Comparison of ENCODE assay signal across 8 cellular contexts in genomic region chr11:43311791-43312607, GRCh38. TPM values are rescaled to one million over a fixed set of nuclear protein-coding genes. Genes with fewer than 3 reads are reported as not detected.
A peak's percentile ranks its signal among the peaks of the same experiment; 100 is the strongest.
DNase-seq lines count a peak whose midpoint lies in the region; ATAC-seq and TF ChIP-seq lines count a peak whose summit lies in the region.

Gene API5, plus strand, starts transcription at chr11:43311996. Its CDS starts 132 bp downstream, at chr11:43312128.

- intact Hi-C loops in breast epithelium (cut with DNase I; ENCODE audit: low total_unique reads), result no loop called here

- DNase-seq in AG08395 (ENCODE audit: low spot score), result peak; percentile 92
- DNase-seq in NCI-H2196 treated with DMSO at 0.1 percent for 48 hours (lab: John Stamatoyannopoulos, UW; ENCODE audit: unreplicated experiment), result peak; percentile 89
- DNase-seq in breast epithelium (ENCODE audit: low spot score in 2 of 2), result peak; percentile 77 to 90

- H3K9ac ChIP-seq in iPS-20b (ENCODE audit: low read depth, low read length), result peak within 1 kb of the TSS; percentile 99

- H3K4me1 ChIP-seq in breast epithelium (peaks cover 0 to 6% of the 10 kb centered on the region in 2 donors), iPS-20b (ENCODE audit: insufficient read depth, low read length) (peaks cover 4% of the 10 kb centered on the region; the same call in 1 of the 2 replicates)

- no peaks in the 10 kb centered on the region for H3K27me3 ChIP-seq in breast epithelium
- H3K27me3 ChIP-seq in iPS-20b (ENCODE audit: insufficient read depth, low read length), result no peaks in the 10 kb centered on the region

- H3K27ac ChIP-seq in VCaP, result peak within 1 kb of the TSS; percentile 82
- H3K27ac ChIP-seq in breast epithelium, result peak within 1 kb of the TSS; percentile 81 to 84
- no peak within 1 kb of the TSS for H3K27ac ChIP-seq in iPS-20b (ENCODE audit: low read length)
- peak within 1 kb of the TSS; percentile 52 to 94 (median 86) for H3K27ac ChIP-seq in skin epidermis

- H3K9me3 ChIP-seq in breast epithelium (no peaks in the 10 kb centered on the region), iPS-20b (ENCODE audit: insufficient read depth, low read depth, low read length) (no peaks in the 10 kb centered on the region)

- H3K4me3 ChIP-seq in breast epithelium (peak within 1 kb of the TSS; percentile 73 to 92 (median 77)), iPS-20b (ENCODE audit: low read length) (peak within 1 kb of the TSS; percentile 100), skin epidermis (peak within 1 kb of the TSS; percentile 65 to 98 (median 87))

- H3K36me3 ChIP-seq in breast epithelium, result no peaks in the 10 kb centered on the region
- peaks cover 6% of the 10 kb centered on the region; the same call in 1 of the 2 replicates for H3K36me3 ChIP-seq in iPS-20b (ENCODE audit: insufficient read depth, low read depth, low read length)

- ATAC-seq in GM18873 (IDR thresholded peaks at IDR 0.05; ENCODE audit: low FRiP score, unreplicated experiment), result peak; percentile 98
- ATAC-seq in HG03139 (IDR thresholded peaks at IDR 0.05; ENCODE audit: unreplicated experiment), result peak; percentile 98

- peak; percentile 45 for TF ChIP-seq POLR2A in breast epithelium (IDR thresholded peaks at IDR 0.05)

- TF ChIP-seq CTCF in VCaP (conservative IDR thresholded peaks at IDR 0.05) (peak; percentile 89), breast epithelium (IDR thresholded peaks at IDR 0.05) (peak in 2 of 3 donors; percentile 41 to 48)

RNA-seq across cellular contexts. Expression of gene API5, which starts in this region (rescaled TPM):
- 100 to 1,000 TPM in 1 of 3 donors, 10 to 100 TPM in 2; 65.0 to 112 (median 90.1) TPM for total RNA-seq in breast epithelium
